ENCODE assay signal across 8 cellular contexts in genomic region chr11:57427692-57428082, GRCh38. TPM values are rescaled to one million over a fixed set of nuclear protein-coding genes. Genes with fewer than 3 reads are reported as not detected.
A peak's percentile ranks its signal among the peaks of the same experiment; 100 is the strongest.
DNase-seq lines count a peak whose midpoint lies in the region; ATAC-seq and TF ChIP-seq lines count a peak whose summit lies in the region.

No MANE protein-coding gene starts in this region.

- peak overlapping the region; percentile 70 for H3K4me3 ChIP-seq in GM23248
- no peak overlapping the region for H3K4me3 ChIP-seq in hepatocyte
- no peak overlapping the region for H3K4me3 ChIP-seq in skeletal muscle satellite cell (ENCODE audit: low read length)

- peak overlapping the region; percentile 98 for H3K27ac Mint-ChIP-seq in activated naive CD8-positive, alpha-beta T cell treated with anti-CD3 and anti-CD28 coated beads, Interleukin-2, amount 50 U/mL, for 24 hours

- no peaks in the 10 kb centered on the region for H3K27me3 Mint-ChIP-seq in activated naive CD8-positive, alpha-beta T cell treated with anti-CD3 and anti-CD28 coated beads, Interleukin-2, amount 50 U/mL, for 24 hours

- H3K36me3 ChIP-seq in GM23248 (ENCODE audit: low read depth) (no peaks in the 10 kb centered on the region), hepatocyte (replicated peaks; ENCODE audit: insufficient read depth, low read depth) (no peaks in the 10 kb centered on the region), skeletal muscle satellite cell (ENCODE audit: insufficient read depth, low read length) (peaks cover 10% of the 10 kb centered on the region)

- H3K9me2 ChIP-seq in GM23248 (ENCODE audit: insufficient read depth) (no peaks in the 10 kb centered on the region), hepatocyte (replicated peaks; ENCODE audit: insufficient read depth) (no peaks in the 10 kb centered on the region)

- peaks cover 35% of the 10 kb centered on the region for H3F3A ChIP-seq in GM23248 (ENCODE audit: insufficient read depth)

- no peaks in the 10 kb centered on the region for H3K9me3 Mint-ChIP-seq in activated naive CD8-positive, alpha-beta T cell treated with anti-CD3 and anti-CD28 coated beads, Interleukin-2, amount 50 U/mL, for 24 hours

- in situ Hi-C loops in GM23248 (cut with MboI) = no loop called here

- peak overlapping the region; percentile 99 for H3K27ac ChIP-seq in GM23248
- peak overlapping the region; percentile 86 for H3K27ac ChIP-seq in hepatocyte

- H3K79me2 ChIP-seq in GM23248 (ENCODE audit: insufficient read depth) (0 out of 2 replicates have a peak, but pooled peaks cover 3% of the 10 kb centered on the region), hepatocyte (no peaks in the 10 kb centered on the region)

- H2AFZ ChIP-seq in GM23248 (peak overlapping the region; percentile 72), hepatocyte (peak overlapping the region; percentile 84)

- H3K4me2 ChIP-seq in GM23248 (ENCODE audit: unreplicated experiment) (peak overlapping the region; percentile 83), hepatocyte (peak overlapping the region; percentile 85), skeletal muscle satellite cell (ENCODE audit: low read length) (peak overlapping the region; percentile 70)

- peaks cover 40% of the 10 kb centered on the region for H3K36me3 Mint-ChIP-seq in activated naive CD8-positive, alpha-beta T cell treated with anti-CD3 and anti-CD28 coated beads, Interleukin-2, amount 50 U/mL, for 24 hours (ENCODE audit: low read depth)

- no peak for TF ChIP-seq CTCF in hepatocyte (IDR thresholded peaks at IDR 0.05; ENCODE audit: poor library complexity)

- peaks cover 51% of the 10 kb centered on the region for H3K4me1 ChIP-seq in GM23248 (ENCODE audit: insufficient read depth)
- peaks cover 16% of the 10 kb centered on the region for H3K4me1 ChIP-seq in hepatocyte (ENCODE audit: insufficient read depth)
- H3K4me1 ChIP-seq in skeletal muscle satellite cell (ENCODE audit: control insufficient read depth, insufficient read depth, low read length) = peaks cover 49% of the 10 kb centered on the region

- H3K4me1 Mint-ChIP-seq in activated naive CD8-positive, alpha-beta T cell treated with anti-CD3 and anti-CD28 coated beads, Interleukin-2, amount 50 U/mL, for 24 hours = peaks cover 56% of the 10 kb centered on the region

- H3K9ac ChIP-seq in GM23248 (peak overlapping the region; percentile 86), skeletal muscle satellite cell (ENCODE audit: low read depth, low read length) (peak overlapping the region; percentile 72)

- H4K20me1 ChIP-seq in GM23248 (ENCODE audit: insufficient read depth) = no peaks in the 10 kb centered on the region
- H4K20me1 ChIP-seq in hepatocyte (ENCODE audit: insufficient read depth, poor library complexity, severe bottlenecking) = no peaks in the 10 kb centered on the region

- 5 to 8% methylated on average over 9 of the region's 9 CpGs for WGBS in GM23248 (ENCODE audit: low coverage in 1 of 2, low lambda C conversion rate in 2 of 2, missing lambda C conversion rate in 2 of 2), 2 experiments
- WGBS in hepatocyte (ENCODE audit: low lambda C conversion rate, missing lambda C conversion rate) = 94% methylated on average over 9 of the region's 9 CpGs

- H3K9me3 ChIP-seq in GM23248 (ENCODE audit: low read depth) (no peaks in the 10 kb centered on the region), hepatocyte (ENCODE audit: low read depth) (no peaks in the 10 kb centered on the region), skeletal muscle satellite cell (replicated peaks; ENCODE audit: low read length) (no peaks in the 10 kb centered on the region)

- DNase-seq in GM23248 (peak; percentile 94), hepatocyte (ENCODE audit: low spot score) (no peak), retina (no peak)
- no peak for DNase-seq in activated naive CD8-positive, alpha-beta T cell treated with anti-CD3 and anti-CD28 coated beads, Interleukin-2, amount 50 U/mL, for 24 hours

- peak overlapping the region; percentile 98 for H3K4me3 Mint-ChIP-seq in activated naive CD8-positive, alpha-beta T cell treated with anti-CD3 and anti-CD28 coated beads, Interleukin-2, amount 50 U/mL, for 24 hours

- no peak for ATAC-seq in activated naive CD8-positive, alpha-beta T cell treated with anti-CD3 and anti-CD28 coated beads, Interleukin-2, amount 50 U/mL, for 24 hours
- no peak for ATAC-seq in HG02678 (IDR thresholded peaks at IDR 0.05; ENCODE audit: unreplicated experiment)
- ATAC-seq in GM19023 (IDR thresholded peaks at IDR 0.05; ENCODE audit: unreplicated experiment) = no peak
- ATAC-seq in GM19035 (IDR thresholded peaks at IDR 0.05; ENCODE audit: unreplicated experiment) = no peak

- H3K27me3 ChIP-seq in GM23248 (replicated peaks; ENCODE audit: insufficient read depth) (no peaks in the 10 kb centered on the region), hepatocyte (no peaks in the 10 kb centered on the region), skeletal muscle satellite cell (ENCODE audit: control insufficient read depth, insufficient read depth, low read length) (no peaks in the 10 kb centered on the region)

RNA-seq across cellular contexts. Expression of gene SLC43A3, which starts 0.8 kb away (rescaled TPM):
- total RNA-seq in GM23248 (2014; rRNA removed; shearing (Covaris generic)) = 23.2 and 57.7 TPM in 2 replicates
- polyA plus RNA-seq in GM23248 (2016; fragmentation: Nextera tagmentation; extraction: Ambion mirVana) = 33.3 and 33.4 TPM in 2 replicates
- total RNA-seq in hepatocyte = 10.5 and 19.3 TPM in 2 replicates
- polyA plus RNA-seq in hepatocyte = 13.5 and 20.7 TPM in 2 replicates
- total RNA-seq in skeletal muscle satellite cell (2012; rRNA removed) = 83.4 and 140 TPM in 2 replicates

RNA-seq across cellular contexts. Expression of gene RTN4RL2, which starts 32.6 kb away (rescaled TPM):
- 0.32 TPM in 1 of 2 replicates, not detected in the other for total RNA-seq in GM23248 (2014; rRNA removed; shearing (Covaris generic))
- polyA plus RNA-seq in GM23248 (2016; fragmentation: Nextera tagmentation; extraction: Ambion mirVana) = 0.80 and 1.1 TPM in 2 replicates
- total RNA-seq in hepatocyte = 1.4 and 2.4 TPM in 2 replicates
- 5.8 and 10.6 TPM in 2 replicates for polyA plus RNA-seq in hepatocyte
- total RNA-seq in skeletal muscle satellite cell (2012; rRNA removed) = 0.51 TPM in 1 of 2 replicates, not detected in the other

RNA-seq across cellular contexts. Expression of gene PRG2, which starts 37.2 kb away (rescaled TPM):
- total RNA-seq in GM23248 (2014; rRNA removed; shearing (Covaris generic)) = 0.51 and 2.2 TPM in 2 replicates
- polyA plus RNA-seq in GM23248 (2016; fragmentation: Nextera tagmentation; extraction: Ambion mirVana) = 2.6 and 2.8 TPM in 2 replicates
- not detected in 2 replicates for total RNA-seq in hepatocyte
- not detected in 2 replicates for polyA plus RNA-seq in hepatocyte
- total RNA-seq in skeletal muscle satellite cell (2012; rRNA removed) = 0.25 TPM in 1 of 2 replicates, not detected in the other

RNA-seq across cellular contexts. Expression of gene PRG3, which starts 46.7 kb away (rescaled TPM):
- total RNA-seq in GM23248 (2014; rRNA removed; shearing (Covaris generic)) = not detected in 2 replicates
- not detected in 2 replicates for polyA plus RNA-seq in GM23248 (2016; fragmentation: Nextera tagmentation; extraction: Ambion mirVana)
- not detected in 2 replicates for total RNA-seq in hepatocyte
- not detected in 2 replicates for polyA plus RNA-seq in hepatocyte
- not detected in 2 replicates for total RNA-seq in skeletal muscle satellite cell (2012; rRNA removed)
